ENCODE assay signal across 8 cellular contexts in the genomic region with DNA sequence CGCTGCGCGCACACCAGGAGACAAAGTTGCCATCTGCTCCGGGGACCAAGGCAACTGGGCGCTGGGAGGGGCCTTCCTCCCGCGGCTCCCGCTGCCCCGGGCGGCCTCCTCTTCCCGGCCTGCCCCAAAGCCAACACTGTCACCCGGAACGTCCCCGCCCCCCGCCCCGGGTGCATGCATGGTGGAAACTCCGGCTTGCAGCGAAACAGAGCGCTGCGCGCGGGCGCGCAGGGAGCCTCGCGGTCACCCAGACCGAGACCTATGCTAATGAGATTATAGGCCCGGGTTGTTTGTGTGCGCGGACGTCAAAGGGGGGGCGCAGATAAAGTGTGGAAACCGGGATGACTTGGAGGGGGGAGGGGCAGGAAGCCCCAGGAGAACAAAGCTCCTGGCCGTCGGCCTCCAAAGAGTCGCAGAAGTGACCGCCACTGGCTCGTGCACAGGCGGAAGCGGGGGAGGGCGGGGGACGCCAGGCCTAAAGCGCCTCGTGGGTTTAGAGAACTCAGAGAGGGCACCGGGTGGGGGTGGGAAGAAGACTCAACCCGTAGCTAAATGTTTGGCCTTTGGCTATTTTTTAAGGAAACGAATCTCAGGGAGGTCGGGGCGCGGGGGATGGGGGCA.
DNase-seq lines count a peak whose midpoint lies in the region; ATAC-seq and TF ChIP-seq lines count a peak whose summit lies in the region.

No MANE protein-coding gene starts in this region.

- peak overlapping the region; percentile 69 for H3K4me3 Mint-ChIP-seq in natural killer cell

- H3K27me3 Mint-ChIP-seq in natural killer cell (ENCODE audit: low read depth in 2 of 2): peaks cover 36 to 51% of the 10 kb centered on the region in 2 donors

- DNase-seq in EL (peak; percentile 31), NCI-H69 (lab: John Stamatoyannopoulos, UW) (peak; percentile 61), brain microvascular endothelial cell (no peak), natural killer cell (no peak), activated gamma-delta T cell (lab: John Stamatoyannopoulos, UW) (no peak), NCI-H187 treated with DMSO at 0.1 percent for 48 hours (lab: John Stamatoyannopoulos, UW) (no peak), NCI-H748 (lab: John Stamatoyannopoulos, UW; ENCODE audit: unreplicated experiment) (no peak)

- peak overlapping the region; percentile 27 for H3K4me3 ChIP-seq in brain microvascular endothelial cell (ENCODE audit: low read depth, low read length)

- no peak overlapping the region for H3K27ac ChIP-seq in brain microvascular endothelial cell

- H3K4me1 Mint-ChIP-seq in natural killer cell: peaks cover 0 to 25% of the 10 kb centered on the region in 2 donors

- H3K9me3 Mint-ChIP-seq in natural killer cell: no peaks in the 10 kb centered on the region

- in situ Hi-C loops in brain microvascular endothelial cell (cut with HindIII; ENCODE audit: low pct_ligation_motif_present, low sequenced_read_pairs): no loop called here

- TF ChIP-seq CTCF in brain microvascular endothelial cell (IDR thresholded peaks at IDR 0.05; ENCODE audit: low read depth, low read length, missing control alignments) (no peak), natural killer cell (IDR thresholded peaks at IDR 0.05) (no peak)

- ATAC-seq in natural killer cell (peak; percentile 33 to 51 (median 50)), HG03378 (IDR thresholded peaks at IDR 0.05; ENCODE audit: unreplicated experiment) (no peak)

- H3K36me3 ChIP-seq in brain microvascular endothelial cell (replicated peaks): no peaks in the 10 kb centered on the region

- H3K27ac Mint-ChIP-seq in natural killer cell: no peak overlapping the region

- H3K27me3 ChIP-seq in brain microvascular endothelial cell (replicated peaks): no peaks in the 10 kb centered on the region

- intact Hi-C loops in natural killer cell (cut with micrococcal nuclease): loop anchor here (5.0 kb wide), 1 partner anchor 88 kb away; the partner anchor contains the start of gene BCOR

- H3K36me3 Mint-ChIP-seq in natural killer cell: no peaks in the 10 kb centered on the region

Comparison
In these comparisons a context has a peak if more than half of its experiments do, and no peak if none do; other contexts are left out.
1. DNase-seq: peak in EL (single experiment) and NCI-H69 (single experiment); none in brain microvascular endothelial cell (single experiment), natural killer cell (single experiment), activated gamma-delta T cell (single experiment), NCI-H187 treated with DMSO at 0.1 percent for 48 hours (single experiment) and NCI-H748 (single experiment).